Comparison of ENCODE assay signal across 1 cellular context in genomic region chr2:17748745-17749144, GRCh38.
A peak's percentile ranks its signal among the peaks of the same experiment; 100 is the strongest.
TF ChIP-seq lines count a peak whose summit lies in the region.

No MANE protein-coding gene starts in this region.

TF ChIP-seq in K562, 482 proteins besides CTCF, POLR2A, EP300 and RAD21:
- TF ChIP-seq, protein P1, sequence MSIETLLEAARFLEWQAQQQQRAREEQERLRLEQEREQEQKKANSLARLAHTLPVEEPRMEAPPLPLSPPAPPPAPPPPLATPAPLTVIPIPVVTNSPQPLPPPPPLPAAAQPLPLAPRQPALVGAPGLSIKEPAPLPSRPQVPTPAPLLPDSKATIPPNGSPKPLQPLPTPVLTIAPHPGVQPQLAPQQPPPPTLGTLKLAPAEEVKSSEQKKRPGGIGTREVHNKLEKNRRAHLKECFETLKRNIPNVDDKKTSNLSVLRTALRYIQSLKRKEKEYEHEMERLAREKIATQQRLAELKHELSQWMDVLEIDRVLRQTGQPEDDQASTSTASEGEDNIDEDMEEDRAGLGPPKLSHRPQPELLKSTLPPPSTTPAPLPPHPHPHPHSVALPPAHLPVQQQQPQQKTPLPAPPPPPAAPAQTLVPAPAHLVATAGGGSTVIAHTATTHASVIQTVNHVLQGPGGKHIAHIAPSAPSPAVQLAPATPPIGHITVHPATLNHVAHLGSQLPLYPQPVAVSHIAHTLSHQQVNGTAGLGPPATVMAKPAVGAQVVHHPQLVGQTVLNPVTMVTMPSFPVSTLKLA (conservative IDR thresholded peaks at IDR 0.05) = no peak
- peak; percentile 73 for TF ChIP-seq RFX1 (IDR thresholded peaks at IDR 0.05)
